9 cellular contexts compared by ENCODE assay signal in the genomic region with DNA sequence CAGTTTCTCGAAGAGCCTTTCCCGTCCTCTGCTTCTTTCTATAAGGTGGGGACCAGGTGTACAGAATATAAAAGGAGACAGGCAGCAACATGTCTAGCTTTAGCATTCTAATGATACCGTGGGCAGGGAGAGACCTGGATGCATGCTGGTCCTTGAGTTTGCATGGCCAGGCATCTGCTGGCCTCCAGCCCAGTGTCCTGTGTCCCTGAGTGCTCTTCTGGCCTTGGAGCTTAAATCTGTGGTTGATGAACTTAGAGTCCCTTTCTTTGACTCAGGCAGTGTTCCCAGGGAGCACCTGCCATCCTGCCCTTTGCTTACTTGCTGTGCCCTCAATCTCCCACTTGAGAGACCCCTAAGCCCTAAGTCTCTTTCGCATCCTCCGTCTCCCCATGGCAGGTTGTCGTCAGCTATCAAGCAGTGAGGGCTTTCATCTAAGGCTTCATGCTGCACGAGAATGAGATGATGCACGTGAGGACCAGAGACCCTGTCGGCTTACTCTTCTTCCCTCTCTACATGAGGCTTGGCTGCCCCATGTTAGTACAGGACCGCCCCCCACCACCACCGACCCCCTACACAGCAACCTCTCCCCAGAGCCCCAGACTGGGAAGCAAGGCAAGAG.
"Had no signal": no experiment of that assay in that cellular context is flagged by ENCODE, and none has a peak within 500 bp of the region (broad histone marks: within the 10 kb centered on the region; RNA-seq: fewer than 3 reads in every experiment).

No MANE protein-coding gene starts in this region.

- H3K27me3 ChIP-seq: tibial nerve had no signal

- H3K4me3 ChIP-seq: tibial nerve had no signal

- H3K9me3 Mint-ChIP-seq: activated CD4-positive, alpha-beta T cell treated with anti-CD3 and anti-CD28 coated beads, Interleukin-2, amount 10 ng/mL, durations not matched to agents 7 days and 5 days; activated naive CD4-positive, alpha-beta T cell treated with anti-CD3 and anti-CD28 coated beads for 36 hours; activated T-helper 17 cell treated with anti-CD3 and anti-CD28 coated beads, Interleukin-2, amount 50 U/mL, for 72 hours had no signal

- H3K4me1 Mint-ChIP-seq: activated CD4-positive, alpha-beta T cell treated with anti-CD3 and anti-CD28 coated beads, Interleukin-2, amount 10 ng/mL, durations not matched to agents 7 days and 5 days; activated T-helper 17 cell treated with anti-CD3 and anti-CD28 coated beads, Interleukin-2, amount 50 U/mL, for 72 hours; central memory CD8-positive, alpha-beta T cell had no signal

- H3K9me3 ChIP-seq: tibial nerve had no signal

- H3K27ac ChIP-seq: tibial nerve had no signal

- H3K27ac Mint-ChIP-seq: activated CD4-positive, alpha-beta T cell treated with anti-CD3 and anti-CD28 coated beads, Interleukin-2, amount 10 ng/mL, durations not matched to agents 7 days and 5 days; activated naive CD4-positive, alpha-beta T cell treated with anti-CD3 and anti-CD28 coated beads for 36 hours; activated T-helper 17 cell treated with anti-CD3 and anti-CD28 coated beads, Interleukin-2, amount 50 U/mL, for 72 hours had no signal

- ATAC-seq: activated T-helper 17 cell treated with anti-CD3 and anti-CD28 coated beads, Interleukin-2, amount 50 U/mL, for 72 hours had no signal

- H3K36me3 ChIP-seq: tibial nerve had no signal

- H3K4me1 ChIP-seq: tibial nerve had no signal

- H3K4me3 Mint-ChIP-seq: activated CD4-positive, alpha-beta T cell treated with anti-CD3 and anti-CD28 coated beads, Interleukin-2, amount 10 ng/mL, durations not matched to agents 7 days and 5 days; activated naive CD4-positive, alpha-beta T cell treated with anti-CD3 and anti-CD28 coated beads for 36 hours; activated T-helper 17 cell treated with anti-CD3 and anti-CD28 coated beads, Interleukin-2, amount 50 U/mL, for 72 hours; central memory CD8-positive, alpha-beta T cell had no signal

- DNase-seq: activated CD4-positive, alpha-beta T cell treated with anti-CD3 and anti-CD28 coated beads, Interleukin-2, amount 10 ng/mL, durations not matched to agents 7 days and 5 days; activated CD4-positive, CD25-positive, alpha-beta regulatory T cell; activated naive CD4-positive, alpha-beta T cell treated with anti-CD3 and anti-CD28 coated beads for 36 hours; activated T-cell treated with anti-CD3 and anti-CD28 coated beads for 4 hours; kidney; small intestine had no signal
